Comparison of ENCODE assay signal across 28 cellular contexts in the genomic region with DNA sequence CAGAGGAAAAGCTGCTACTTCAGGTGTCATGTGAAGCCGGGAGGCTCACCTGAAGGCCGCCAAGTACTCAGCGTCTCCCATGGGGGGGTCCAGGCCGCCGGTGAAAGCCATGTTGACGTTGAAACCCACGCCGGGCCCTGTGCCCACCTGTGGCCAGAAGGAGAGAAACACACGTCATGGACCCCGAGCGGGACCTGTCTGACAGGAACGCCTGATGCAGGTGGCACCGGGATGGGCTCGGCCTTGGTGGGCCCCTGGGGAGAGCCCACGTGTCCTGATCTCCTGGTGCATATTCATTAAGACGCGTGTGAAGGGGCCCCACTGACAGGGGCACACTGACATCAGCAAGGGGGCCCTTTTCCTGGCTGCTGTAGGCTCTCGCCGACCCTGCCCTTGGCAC.
DNase-seq lines count a peak whose midpoint lies in the region; FAIRE-seq and TF ChIP-seq lines count a peak whose summit lies in the region.
"Had no signal": no experiment of that assay in that cellular context is flagged by ENCODE, and none has a peak within 500 bp of the region (broad histone marks: within the 10 kb centered on the region; RNA-seq: fewer than 3 reads in every experiment).

No MANE protein-coding gene starts in this region.

- H3K27me3 Mint-ChIP-seq in mesothelial cell of epicardium (ENCODE audit: low read depth) = no peaks in the 10 kb centered on the region
- H3K27me3 Mint-ChIP-seq in progenitor cell of endocrine pancreas = no peaks in the 10 kb centered on the region
- H3K27me3 Mint-ChIP-seq: CD4-positive, alpha-beta memory T cell; CD4-positive, CD25-positive, alpha-beta regulatory T cell; CD8-positive, alpha-beta memory T cell had no signal

- H3K9me3 ChIP-seq in kidney (ENCODE audit: control insufficient read depth in 1 of 2, low read length in 2 of 2) (no peaks in the 10 kb centered on the region), stomach smooth muscle (ENCODE audit: control insufficient read depth in 2 of 2, low read length in 2 of 2) (no peaks in the 10 kb centered on the region)
- H3K9me3 ChIP-seq: BE2C, BLaER1 had no signal

- H3K4me3 ChIP-seq in kidney (ENCODE audit: low read length in 2 of 2) = no peak overlapping the region
- no peak overlapping the region for H3K4me3 ChIP-seq in stomach smooth muscle (ENCODE audit: low read length in 2 of 2)
- H3K4me3 ChIP-seq: BLaER1, GM12878 had no signal

- peaks cover 10 to 11% of the 10 kb centered on the region in 2 donors for H3K36me3 ChIP-seq in kidney (ENCODE audit: control insufficient read depth in 1 of 2, insufficient read depth in 2 of 2, low read length in 2 of 2)
- peaks cover 55 to 60% of the 10 kb centered on the region in 2 donors for H3K36me3 ChIP-seq in stomach smooth muscle (ENCODE audit: control insufficient read depth in 2 of 2, insufficient read depth in 2 of 2, low read length in 2 of 2)

- no peaks in the 10 kb centered on the region for H3K9me3 Mint-ChIP-seq in mesothelial cell of epicardium
- no peaks in the 10 kb centered on the region for H3K9me3 Mint-ChIP-seq in progenitor cell of endocrine pancreas (ENCODE audit: low read depth)
- H3K9me3 Mint-ChIP-seq: CD4-positive, alpha-beta memory T cell; CD8-positive, alpha-beta memory T cell had no signal

- intact Hi-C loops in kidney (cut with DNase I) = no loop called here

- peaks cover 2% of the 10 kb centered on the region for H3K36me3 Mint-ChIP-seq in mesothelial cell of epicardium
- H3K36me3 Mint-ChIP-seq in progenitor cell of endocrine pancreas (ENCODE audit: insufficient read depth) = peaks cover 2% of the 10 kb centered on the region

- H3K27me3 ChIP-seq in stomach smooth muscle (ENCODE audit: control insufficient read depth in 1 of 2, insufficient read depth in 2 of 2, low read length in 2 of 2) = no peaks in the 10 kb centered on the region
- H3K27me3 ChIP-seq: BE2C, BLaER1 had no signal

- no peak for FAIRE-seq in kidney (lab: Jason Lieb, UNC)
- FAIRE-seq: A204.1, GM12878, GM12892, GM18507 had no signal

- H3K27ac Mint-ChIP-seq in mesothelial cell of epicardium = peak overlapping the region; percentile 54
- H3K27ac Mint-ChIP-seq in progenitor cell of endocrine pancreas = peak overlapping the region; percentile 2
- H3K27ac Mint-ChIP-seq: CD4-positive, alpha-beta memory T cell; CD4-positive, CD25-positive, alpha-beta regulatory T cell; CD8-positive, alpha-beta memory T cell had no signal

- DNase-seq in kidney (peak; percentile 63), mesothelial cell of epicardium (ENCODE audit: low spot score in 2 of 2, unreplicated experiment in 2 of 2) (no peak), progenitor cell of endocrine pancreas (ENCODE audit: low spot score, unreplicated experiment) (no peak), NCI-H510A treated with DMSO at 0.1 percent for 48 hours (lab: John Stamatoyannopoulos, UW) (no peak), UCSD-AML1 (lab: John Stamatoyannopoulos, UW; ENCODE audit: unreplicated experiment) (no peak), NCI-H2081 (lab: John Stamatoyannopoulos, UW) (no peak)
- DNase-seq: 8988T; ACHN; BE2C; C1 segment of cervical spinal cord; CD4-positive, alpha-beta memory T cell; CD4-positive, CD25-positive, alpha-beta regulatory T cell; CD8-positive, alpha-beta memory T cell; COR-L47; DMS 273 treated with DMSO at 0.1 percent for 48 hours; DMS153; DMS53; DMS79; DND-41; EL; GDM1 had no signal

- no peaks in the 10 kb centered on the region for H3K4me1 ChIP-seq in kidney (ENCODE audit: control insufficient read depth in 1 of 2, insufficient read depth in 1 of 2, low read depth in 1 of 2, low read length in 2 of 2)
- H3K4me1 ChIP-seq in stomach smooth muscle (ENCODE audit: control insufficient read depth, insufficient read depth, low read length) = peaks cover 6% of the 10 kb centered on the region
- H3K4me1 ChIP-seq: BE2C had no signal

- H3K27ac ChIP-seq in kidney (ENCODE audit: low read depth in 2 of 2, low read length in 2 of 2) = no peak overlapping the region
- H3K27ac ChIP-seq in stomach smooth muscle (ENCODE audit: low read length) = peak overlapping the region; percentile 31
- H3K27ac ChIP-seq: BLaER1 had no signal

- no peak overlapping the region for H3K9ac ChIP-seq in kidney (ENCODE audit: low read length in 2 of 2)
- H3K9ac ChIP-seq in stomach smooth muscle (ENCODE audit: low read length in 2 of 2) = no peak overlapping the region
- H3K9ac ChIP-seq: BLaER1 had no signal

- peaks cover 34% of the 10 kb centered on the region for H3K4me1 Mint-ChIP-seq in mesothelial cell of epicardium
- no peaks in the 10 kb centered on the region for H3K4me1 Mint-ChIP-seq in progenitor cell of endocrine pancreas (ENCODE audit: low read depth)
- H3K4me1 Mint-ChIP-seq: CD14-positive monocyte; CD8-positive, alpha-beta memory T cell had no signal

- TF ChIP-seq CTCF in kidney (IDR thresholded peaks at IDR 0.05; ENCODE audit: borderline replicate concordance, extremely low read depth, insufficient read depth) (no peak), mesothelial cell of epicardium (IDR thresholded peaks at IDR 0.05; ENCODE audit: unreplicated experiment) (no peak), progenitor cell of endocrine pancreas (IDR thresholded peaks at IDR 0.05; ENCODE audit: unreplicated experiment) (no peak)

- H3K4me3 Mint-ChIP-seq in mesothelial cell of epicardium = no peak overlapping the region
- H3K4me3 Mint-ChIP-seq in progenitor cell of endocrine pancreas (ENCODE audit: low read depth) = no peak overlapping the region
- H3K4me3 Mint-ChIP-seq: CD14-positive monocyte; CD4-positive, alpha-beta memory T cell; CD4-positive, CD25-positive, alpha-beta regulatory T cell; CD8-positive, alpha-beta memory T cell had no signal
